Comparison of ENCODE assay signal across 29 cellular contexts in the genomic region with DNA sequence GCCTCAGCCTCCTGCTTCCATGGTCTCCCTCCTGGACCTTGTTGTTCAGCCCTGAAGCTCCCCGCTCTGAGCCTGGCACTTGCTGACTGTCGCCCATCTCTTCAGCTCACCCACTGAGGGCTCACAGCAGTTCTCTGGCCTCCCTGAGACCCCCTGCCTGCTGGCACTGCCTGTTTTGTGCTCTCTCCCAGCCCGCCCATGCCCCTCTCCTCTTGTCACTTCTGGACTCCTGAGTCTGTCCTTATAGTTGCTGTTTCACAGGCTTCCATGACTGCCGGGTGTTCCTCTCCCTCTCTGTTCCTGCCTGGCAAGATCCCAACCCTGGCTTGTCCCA.
"Had no signal": no experiment of that assay in that cellular context is flagged by ENCODE, and none has a peak within 500 bp of the region (broad histone marks: within the 10 kb centered on the region; RNA-seq: fewer than 3 reads in every experiment).

No MANE protein-coding gene starts in this region.

- H3K4me3 Mint-ChIP-seq: activated naive CD8-positive, alpha-beta T cell; natural killer cell; stimulated activated memory B cell treated with anti-CD40 and anti-IgM and Interleukin-4, amounts not matched to agents 10 μg/mL and 1 μg/mL and 100 μg/mL, for 72 hours had no signal

- H3K4me1 ChIP-seq: body of pancreas, gastrocnemius medialis, sigmoid colon, suprapubic skin, tibial artery had no signal

- ATAC-seq: body of pancreas; gastrocnemius medialis; natural killer cell; stimulated activated memory B cell treated with anti-CD40 and anti-IgM and Interleukin-4, amounts not matched to agents 10 μg/mL and 1 μg/mL and 100 μg/mL, for 72 hours had no signal

- H3K27ac ChIP-seq: body of pancreas, cardiac muscle cell, coronary artery, dorsolateral prefrontal cortex, gastrocnemius medialis, hepatocyte, left ventricle myocardium inferior, neutrophil, sigmoid colon, suprapubic skin, tibial artery had no signal

- H3K27me3 Mint-ChIP-seq: activated naive CD8-positive, alpha-beta T cell; stimulated activated memory B cell treated with anti-CD40 and anti-IgM and Interleukin-4, amounts not matched to agents 10 μg/mL and 1 μg/mL and 100 μg/mL, for 72 hours had no signal

- H3K4me3 ChIP-seq: body of pancreas, cardiac muscle cell, coronary artery, dorsolateral prefrontal cortex, gastrocnemius medialis, hepatocyte, left ventricle myocardium inferior, lung, sigmoid colon, suprapubic skin, tibial artery had no signal

- H3K27ac Mint-ChIP-seq: activated naive CD8-positive, alpha-beta T cell; stimulated activated memory B cell treated with anti-CD40 and anti-IgM and Interleukin-4, amounts not matched to agents 10 μg/mL and 1 μg/mL and 100 μg/mL, for 72 hours had no signal

- DNase-seq: activated CD4-positive, alpha-beta T cell treated with anti-CD3 and anti-CD28 coated beads for 1 hour; activated CD4-positive, alpha-beta T cell treated with anti-CD3 and anti-CD28 coated beads, Interleukin-2, amount 50 U/mL, for 1 hour; activated CD8-positive, alpha-beta memory T cell treated with anti-CD3 and anti-CD28 coated beads for 24 hours; activated T-cell treated with anti-CD3 and anti-CD28 coated beads, Interleukin-2, amount 50 U/mL, for 1 hour; anterior cingulate cortex; body of pancreas; dorsolateral prefrontal cortex; effector memory CD4-positive, alpha-beta T cell; erythroblast; gastrocnemius medialis; glutamatergic neuron; islet precursor cell; left ventricle myocardium inferior; mesendoderm; natural killer cell; sigmoid colon; small intestine; stimulated activated CD4-positive, alpha-beta T cell treated with anti-CD3 and anti-CD28 coated beads, Interleukin-4, amount 100 ng/mL, for 24 hours; T-helper 1 cell; T1000; tibial artery had no signal

- H3K27me3 ChIP-seq: body of pancreas, cardiac muscle cell, dorsolateral prefrontal cortex, gastrocnemius medialis, hepatocyte, neutrophil, sigmoid colon, suprapubic skin, tibial artery had no signal

- H3K9me3 ChIP-seq: body of pancreas, gastrocnemius medialis, left ventricle myocardium inferior, neutrophil, sigmoid colon, suprapubic skin, tibial artery had no signal

- H3K4me1 Mint-ChIP-seq: stimulated activated memory B cell treated with anti-CD40 and anti-IgM and Interleukin-4, amounts not matched to agents 10 μg/mL and 1 μg/mL and 100 μg/mL, for 72 hours had no signal
